In the genomic region with DNA sequence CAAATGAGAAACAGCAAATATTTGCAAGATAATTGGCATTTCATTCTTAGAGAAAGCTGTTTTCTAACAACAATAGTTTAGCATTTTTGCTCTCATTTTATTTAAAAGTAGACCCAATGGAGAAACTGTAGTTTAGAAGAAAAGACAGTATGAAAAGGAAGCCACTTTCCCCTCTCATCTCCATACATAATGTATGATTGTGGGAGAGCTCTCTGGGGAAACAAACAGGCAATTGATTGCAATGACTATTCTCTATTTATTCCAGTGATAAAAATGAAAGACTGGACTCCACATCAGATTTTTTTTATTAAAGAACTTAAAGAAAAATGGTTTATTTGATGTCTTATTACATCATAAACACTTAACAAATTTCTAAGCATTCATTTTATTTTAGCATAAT, we compare ENCODE assay signal across 21 cellular contexts.
"Had no signal": no experiment of that assay in that cellular context is flagged by ENCODE, and none has a peak within 500 bp of the region (broad histone marks: within the 10 kb centered on the region; RNA-seq: fewer than 3 reads in every experiment).

No MANE protein-coding gene starts in this region.

- DNase-seq: activated B cell treated with CpG ODN at 0.5 μM for 24 hours; activated CD4-positive, alpha-beta T cell treated with anti-CD3 and anti-CD28 coated beads for 1 hour; activated CD4-positive, alpha-beta T cell treated with anti-CD3 and anti-CD28 coated beads, Interleukin-2, amount 10 ng/mL, durations not matched to agents 24 days and 14 days; activated CD4-positive, alpha-beta T cell treated with anti-CD3 and anti-CD28 coated beads, Interleukin-2, amount 50 U/mL, for 48 hours; activated CD8-positive, alpha-beta memory T cell treated with anti-CD3 and anti-CD28 coated beads, Interleukin-2, amount 10 ng/mL, durations not matched to agents 7 days and 5 days; activated gamma-delta T cell; activated naive CD4-positive, alpha-beta T cell treated with anti-CD3 and anti-CD28 coated beads for 36 hours; activated T-cell treated with anti-CD3 and anti-CD28 coated beads, Interleukin-2, amount 50 U/mL, for 4 hours; brain microvascular endothelial cell; Kasumi-1; KBM-7; NCI-H1105 treated with DMSO at 0.1 percent for 48 hours; NCI-H1436 treated with DMSO at 0.1 percent for 48 hours; NCI-H187; NCI-H2081; NCI-H510A treated with DMSO at 0.1 percent for 48 hours; SHP77 treated with DMSO at 0.1 percent for 48 hours; T-cell; T-helper 2 cell; T1000 had no signal

- ATAC-seq: activated CD8-positive, alpha-beta memory T cell treated with anti-CD3 and anti-CD28 coated beads, Interleukin-2, amount 10 ng/mL, durations not matched to agents 7 days and 5 days; activated T-cell treated with anti-CD3 and anti-CD28 coated beads, Interleukin-2, amount 50 U/mL, for 4 hours; activated T-helper 17 cell treated with anti-CD3 and anti-CD28 coated beads, Interleukin-2, amount 50 U/mL, for 72 hours; T-cell had no signal
